15 cellular contexts compared by ENCODE assay signal in genomic region chr13:75666646-75667351, GRCh38. TPM values are rescaled to one million over a fixed set of nuclear protein-coding genes. Genes with fewer than 3 reads are reported as not detected.
DNase-seq lines count a peak whose midpoint lies in the region; ATAC-seq and TF ChIP-seq lines count a peak whose summit lies in the region.
"Had no signal": no experiment of that assay in that cellular context is flagged by ENCODE, and none has a peak within 500 bp of the region (broad histone marks: within the 10 kb centered on the region; RNA-seq: fewer than 3 reads in every experiment).

No MANE protein-coding gene starts in this region.

- ATAC-seq in RWPE2 (ENCODE audit: low read depth) (peak; percentile 90), GM21367 (IDR thresholded peaks at IDR 0.05; ENCODE audit: unreplicated experiment) (no peak)

- TF ChIP-seq CTCF in RWPE2 (IDR thresholded peaks at IDR 0.05; ENCODE audit: poor library complexity, severe bottlenecking) (no peak), fibroblast of lung (conservative IDR thresholded peaks at IDR 0.05 in 1 of 2, IDR thresholded peaks at IDR 0.05 in 1 of 2; ENCODE audit: low read depth in 1 of 2, low read length in 2 of 2) (no peak), osteoblast (IDR thresholded peaks at IDR 0.05; ENCODE audit: extremely low read depth, low read depth, low read length) (no peak)

- H3K4me1 ChIP-seq in RWPE2 (ENCODE audit: insufficient read depth, poor library complexity, severe bottlenecking) (peaks cover 3% of the 10 kb centered on the region), fibroblast of lung (ENCODE audit: control insufficient read depth, extremely low read depth, insufficient read depth, low read length) (peaks cover 3% of the 10 kb centered on the region), osteoblast (ENCODE audit: insufficient read depth, low read length) (peaks cover 53% of the 10 kb centered on the region)

- H3K4me2 ChIP-seq in fibroblast of lung (ENCODE audit: extremely low read depth, insufficient read depth, low read length) (no peak overlapping the region), osteoblast (ENCODE audit: insufficient read depth, low read length) (peak overlapping the region; percentile 41)

- no peaks in the 10 kb centered on the region for H3K27me3 ChIP-seq in RWPE2 (ENCODE audit: insufficient read depth, poor library complexity, severe bottlenecking)
- H3K27me3 ChIP-seq in fibroblast of lung (ENCODE audit: control insufficient read depth, insufficient read depth, low read length), result no peaks in the 10 kb centered on the region
- no peaks in the 10 kb centered on the region for H3K27me3 ChIP-seq in osteoblast (ENCODE audit: insufficient read depth, low read length)
- H3K27me3 ChIP-seq: ovary had no signal

- H3K4me3 ChIP-seq in RWPE2 (ENCODE audit: severe bottlenecking) (no peak overlapping the region), fibroblast of lung (replicated peaks in 1 of 4; ENCODE audit: control extremely low read depth in 1 of 4, insufficient read depth in 1 of 4, low read depth in 3 of 4, low read length in 4 of 4) (no peak overlapping the region), osteoblast (ENCODE audit: insufficient read depth, low read length) (no peak overlapping the region)
- H3K4me3 ChIP-seq: ovary had no signal

- H3K79me2 ChIP-seq in fibroblast of lung (ENCODE audit: control insufficient read depth, insufficient read depth, low read length) (peaks cover 87% of the 10 kb centered on the region), osteoblast (ENCODE audit: insufficient read depth, low read length) (peaks cover 96% of the 10 kb centered on the region)

- H3K9ac ChIP-seq in fibroblast of lung (ENCODE audit: insufficient read depth, low read length), result no peak overlapping the region

- H3K36me3 ChIP-seq in RWPE2 (ENCODE audit: low read depth), result no peaks in the 10 kb centered on the region
- no peaks in the 10 kb centered on the region for H3K36me3 ChIP-seq in fibroblast of lung (ENCODE audit: control insufficient read depth, insufficient read depth, low read length)
- H3K36me3 ChIP-seq in osteoblast (ENCODE audit: insufficient read depth, low read length), result peaks cover 31% of the 10 kb centered on the region
- H3K36me3 ChIP-seq: ovary had no signal

- no peak overlapping the region for H2AFZ ChIP-seq in fibroblast of lung (ENCODE audit: low read length)
- no peak overlapping the region for H2AFZ ChIP-seq in osteoblast (ENCODE audit: low read length)

- H4K20me1 ChIP-seq in fibroblast of lung (ENCODE audit: control insufficient read depth, extremely low read depth, insufficient read depth, low read length), result no peaks in the 10 kb centered on the region
- peaks cover 87% of the 10 kb centered on the region for H4K20me1 ChIP-seq in osteoblast (ENCODE audit: insufficient read depth, low read length)

- DNase-seq in EH (ENCODE audit: low read depth) (peak; percentile 72), RWPE2 (ENCODE audit: low spot score) (no peak), fibroblast of lung (ENCODE audit: low read depth in 2 of 2) (peak; percentile 57 to 78), osteoblast (ENCODE audit: insufficient read length, low spot score, missing footprints) (no peak), ureter (ENCODE audit: low spot score) (no peak), GM19240 (ENCODE audit: insufficient read length, low spot score) (no peak), A172 (ENCODE audit: low spot score) (no peak)
- DNase-seq: activated effector memory CD4-positive, alpha-beta T cell treated with Interleukin-2 at 50 U/mL for 16 hours; aorta; CD8-positive, alpha-beta memory T cell; foreskin melanocyte; NCI-H187; NCI-H526; ovary had no signal

- H3K27ac ChIP-seq in RWPE2 (ENCODE audit: poor library complexity, severe bottlenecking), result peak overlapping the region; percentile 32
- no peak overlapping the region for H3K27ac ChIP-seq in fibroblast of lung (ENCODE audit: insufficient read depth, low read length)
- peak overlapping the region; percentile 53 for H3K27ac ChIP-seq in osteoblast (ENCODE audit: low read depth, low read length)
- H3K27ac ChIP-seq: ovary had no signal

- no peaks in the 10 kb centered on the region for H3K9me3 ChIP-seq in RWPE2 (ENCODE audit: severe bottlenecking)
- no peaks in the 10 kb centered on the region for H3K9me3 ChIP-seq in fibroblast of lung (ENCODE audit: control insufficient read depth, insufficient read depth, low read depth, low read length)
- no peaks in the 10 kb centered on the region for H3K9me3 ChIP-seq in osteoblast (ENCODE audit: low read depth, low read length)
- H3K9me3 ChIP-seq: ovary had no signal

RNA-seq across cellular contexts. Expression of gene LMO7, which starts 30.7 kb away (rescaled TPM):
- total RNA-seq in fibroblast of lung (75.5 and 226 TPM in 2 replicates), osteoblast (465 and 536 TPM in 2 replicates), ureter (57.0 TPM)
- 71.9 and 116 TPM in 2 replicates for polyA plus RNA-seq in fibroblast of lung
- polyA plus RNA-seq in fibroblast of lung (2012), result 176 and 211 TPM in 2 replicates
- polyA minus RNA-seq in fibroblast of lung (ENCODE audit: low replicate concordance), result 202 and 210 TPM in 2 replicates
- 155 and 215 TPM in 2 replicates for total RNA-seq in A172 (2014; rRNA removed; shearing (Covaris generic))

Comparison
In these comparisons a context has a peak if more than half of its experiments do, and no peak if none do; other contexts are left out.
1. DNase-seq: peak in EH (single experiment) and fibroblast of lung (2 of 2); none in RWPE2 (single experiment), osteoblast (single experiment), ureter (single experiment), GM19240 (single experiment) and A172 (single experiment).